In the genomic region with DNA sequence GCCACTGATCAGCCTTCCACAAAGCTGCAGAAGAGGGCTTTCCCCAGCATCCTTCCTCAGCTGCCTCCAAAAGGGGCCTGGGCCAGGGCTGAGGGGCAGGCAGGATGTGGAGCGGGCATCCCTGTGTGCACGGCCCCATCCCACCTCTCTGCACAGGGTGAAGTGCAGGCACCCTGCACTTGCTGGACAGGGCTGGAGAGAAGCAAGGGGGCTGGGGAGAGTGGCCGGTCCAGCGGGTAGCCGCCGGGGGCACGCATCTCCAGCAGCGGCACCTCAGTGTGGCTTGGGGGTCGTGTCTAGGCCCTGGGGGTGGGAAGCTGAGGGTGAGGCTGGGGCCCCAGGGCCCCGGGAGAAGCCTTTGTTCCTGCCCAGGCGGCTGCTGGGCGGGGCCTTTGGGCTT, we compare ENCODE assay signal across 26 cellular contexts. TPM values are rescaled to one million over a fixed set of nuclear protein-coding genes. Genes with fewer than 3 reads are reported as not detected.
"Had no signal": no experiment of that assay in that cellular context is flagged by ENCODE, and none has a peak within 500 bp of the region (broad histone marks: within the 10 kb centered on the region; RNA-seq: fewer than 3 reads in every experiment).

No MANE protein-coding gene starts in this region.

- H3K9me3 ChIP-seq: heart right ventricle, left lung, lower lobe of right lung, ovary, right atrium auricular region, right lobe of liver, suprapubic skin, thoracic aorta, tibial artery, upper lobe of right lung had no signal

- H3K27ac Mint-ChIP-seq: nephron; progenitor cell of endocrine pancreas; stimulated activated naive CD8-positive, alpha-beta T cell treated with anti-CD3 and anti-CD28 coated beads, Interleukin-15, Interleukin-2, amounts not matched to agents 100 ng/mL and 50 ng/mL, for 24 hours had no signal

- DNase-seq: heart right ventricle; lower lobe of right lung; mammary epithelial cell; mesenchymal stem cell; right lobe of liver; stimulated activated CD4-positive, alpha-beta T cell treated with anti-CD3 and anti-CD28 coated beads, Interleukin-4, amount 100 ng/mL, for 24 hours; stimulated activated naive CD4-positive, alpha-beta T cell; tibial artery; trophoblast cell; upper lobe of right lung had no signal

- H3K27ac ChIP-seq: heart right ventricle, hepatocyte, left lung, lower lobe of right lung, ovary, right atrium auricular region, right lobe of liver, skin epidermis, suprapubic skin, thoracic aorta, tibial artery, upper lobe of right lung had no signal

- H3K36me3 ChIP-seq: ovary, right atrium auricular region, right lobe of liver, suprapubic skin, thoracic aorta, tibial artery, upper lobe of right lung had no signal

- H3K9me3 Mint-ChIP-seq: stimulated activated effector memory CD8-positive, alpha-beta T cell treated with anti-CD3 and anti-CD28 coated beads, Interleukin-12 subunit alpha, Interleukin-12 subunit beta, amount 100 ng/mL, for 72 hours; stimulated activated naive CD8-positive, alpha-beta T cell treated with anti-CD3 and anti-CD28 coated beads, Interleukin-15, Interleukin-2, amounts not matched to agents 100 ng/mL and 50 ng/mL, for 24 hours had no signal

- H3K4me1 Mint-ChIP-seq: nephron had no signal

- H3K4me1 ChIP-seq: right lobe of liver had no signal

- H3K4me3 ChIP-seq: heart right ventricle, hepatocyte, left lung, lower lobe of right lung, ovary, right atrium auricular region, right lobe of liver, skin epidermis, suprapubic skin, thoracic aorta, tibial artery, upper lobe of right lung had no signal

- H3K27me3 Mint-ChIP-seq: stimulated activated naive CD8-positive, alpha-beta T cell treated with anti-CD3 and anti-CD28 coated beads, Interleukin-15, Interleukin-2, amounts not matched to agents 100 ng/mL and 50 ng/mL, for 24 hours had no signal

- H3K4me3 Mint-ChIP-seq: nephron; neural crest cell; stimulated activated effector memory CD8-positive, alpha-beta T cell treated with anti-CD3 and anti-CD28 coated beads, Interleukin-12 subunit alpha, Interleukin-12 subunit beta, amount 100 ng/mL, for 72 hours; stimulated activated naive CD8-positive, alpha-beta T cell treated with anti-CD3 and anti-CD28 coated beads, Interleukin-15, Interleukin-2, amounts not matched to agents 100 ng/mL and 50 ng/mL, for 24 hours had no signal

- H3K27me3 ChIP-seq: hepatocyte, left lung, ovary, right lobe of liver, suprapubic skin, tibial artery, upper lobe of right lung had no signal

- ATAC-seq: heart right ventricle; left colon; left lung; lower lobe of right lung; right lobe of liver; stimulated activated effector memory CD8-positive, alpha-beta T cell treated with anti-CD3 and anti-CD28 coated beads, Interleukin-12 subunit alpha, Interleukin-12 subunit beta, amount 100 ng/mL, for 72 hours; upper lobe of right lung had no signal

RNA-seq across cellular contexts. Expression of gene AVPR2, which starts 3.0 kb away (rescaled TPM):
- total RNA-seq: hepatocyte, liver, mammary epithelial cell, neural crest cell, progenitor cell of endocrine pancreas, pulmonary artery endothelial cell, thoracic aorta had no signal
- polyA plus RNA-seq: hepatocyte, keratinocyte, mammary epithelial cell had no signal

RNA-seq across cellular contexts. Expression of gene RENBP, which starts 37.0 kb away (rescaled TPM):
- total RNA-seq: mammary epithelial cell had no signal
- polyA plus RNA-seq: mammary epithelial cell had no signal
